ENCODE assay signal across 13 cellular contexts in genomic region chr15:43239732-43240491, GRCh38. TPM values are rescaled to one million over a fixed set of nuclear protein-coding genes. Genes with fewer than 3 reads are reported as not detected.
DNase-seq lines count a peak whose midpoint lies in the region; ATAC-seq and TF ChIP-seq lines count a peak whose summit lies in the region.
"Had no signal": no experiment of that assay in that cellular context is flagged by ENCODE, and none has a peak within 500 bp of the region (broad histone marks: within the 10 kb centered on the region; RNA-seq: fewer than 3 reads in every experiment).

No MANE protein-coding gene starts in this region.

- no peaks in the 10 kb centered on the region for H3K36me3 ChIP-seq in BLaER1 treated with 17β-estradiol and CSF1 and Interleukin-3, amounts not matched to agents 10 nM and 100 nM
- no peaks in the 10 kb centered on the region for H3K36me3 ChIP-seq in hepatocyte (replicated peaks; ENCODE audit: insufficient read depth, low read depth)
- H3K36me3 ChIP-seq: sigmoid colon had no signal

- WGBS in hepatocyte (ENCODE audit: low lambda C conversion rate, missing lambda C conversion rate): 77% methylated on average over 7 of the region's 7 CpGs

- H3K27ac Mint-ChIP-seq in CD4-positive, alpha-beta T cell: no peak overlapping the region

- H3K36me3 Mint-ChIP-seq in CD4-positive, alpha-beta T cell (ENCODE audit: low read depth): no peaks in the 10 kb centered on the region

- no peaks in the 10 kb centered on the region for H3K9me2 ChIP-seq in hepatocyte (replicated peaks; ENCODE audit: insufficient read depth)

- intact Hi-C loops in CD4-positive, alpha-beta T cell (cut with DNase I, micrococcal nuclease): no loop called here

- H3K4me3 ChIP-seq in BLaER1 treated with 17β-estradiol and CSF1 and Interleukin-3, amounts not matched to agents 10 nM and 100 nM: peak overlapping the region in 1 of 10 experiments; percentile 9; a peak in 1 of 20 replicates
- no peak overlapping the region for H3K4me3 ChIP-seq in hepatocyte
- H3K4me3 ChIP-seq: sigmoid colon had no signal

- no peak overlapping the region for H2AFZ ChIP-seq in hepatocyte

- H3K27ac ChIP-seq in BLaER1 treated with 17β-estradiol and CSF1 and Interleukin-3, amounts not matched to agents 10 nM and 100 nM: peak overlapping the region in 3 of 11 experiments; percentile 9 to 22 (median 14); a peak in 3 of 22 replicates
- no peak overlapping the region for H3K27ac ChIP-seq in hepatocyte
- no peak overlapping the region for H3K27ac ChIP-seq in CD4-positive, alpha-beta T cell (ENCODE audit: low read depth, low read length)

- H3K4me3 Mint-ChIP-seq in CD4-positive, alpha-beta T cell: no peak overlapping the region

- H3K79me2 ChIP-seq in hepatocyte: no peaks in the 10 kb centered on the region

- ATAC-seq in GM21447 (IDR thresholded peaks at IDR 0.05; ENCODE audit: unreplicated experiment): peak; percentile 67
- ATAC-seq in CD4-positive, alpha-beta T cell (ENCODE audit: poor library complexity): no peak
- ATAC-seq: Right ventricle myocardium inferior had no signal

- H3K9ac ChIP-seq in BLaER1 treated with 17β-estradiol and CSF1 and Interleukin-3, amounts not matched to agents 10 nM and 100 nM: 0 out of 22 replicates have a peak overlapping the region, but pooled peaks of 1 of the 11 experiments have one; percentile 37

- peak overlapping the region; percentile 60 to 90 (median 76) for H3K4me2 ChIP-seq in BLaER1 treated with 17β-estradiol and CSF1 and Interleukin-3, amounts not matched to agents 10 nM and 100 nM
- H3K4me2 ChIP-seq in hepatocyte: no peak overlapping the region

- peaks cover 40 to 55% (median 53%) of the 10 kb centered on the region in 10 experiments for H3K4me1 ChIP-seq in BLaER1 treated with 17β-estradiol and CSF1 and Interleukin-3, amounts not matched to agents 10 nM and 100 nM
- H3K4me1 ChIP-seq in hepatocyte (ENCODE audit: insufficient read depth): no peaks in the 10 kb centered on the region
- H3K4me1 ChIP-seq: sigmoid colon had no signal

- CTCF ChIA-PET in CD4-positive, alpha-beta T cell (lab: Charles Lee): no interaction called here

- TF ChIP-seq CTCF in hepatocyte (IDR thresholded peaks at IDR 0.05; ENCODE audit: poor library complexity): no peak
- no peak for TF ChIP-seq CTCF in CD4-positive, alpha-beta T cell (IDR thresholded peaks at IDR 0.05)

- H3K9me3 ChIP-seq in BLaER1 treated with 17β-estradiol and CSF1 and Interleukin-3, amounts not matched to agents 10 nM and 100 nM (replicated peaks in 1 of 11): no peaks in the 10 kb centered on the region
- H3K9me3 ChIP-seq in hepatocyte (ENCODE audit: low read depth): no peaks in the 10 kb centered on the region
- no peaks in the 10 kb centered on the region for H3K9me3 ChIP-seq in CD4-positive, alpha-beta T cell (ENCODE audit: control insufficient read depth, low read length)
- H3K9me3 ChIP-seq: sigmoid colon had no signal

- H3K27me3 Mint-ChIP-seq in CD4-positive, alpha-beta T cell: peaks cover 20% of the 10 kb centered on the region

- no peaks in the 10 kb centered on the region for H3K9me3 Mint-ChIP-seq in CD4-positive, alpha-beta T cell

- H3K27me3 ChIP-seq in BLaER1 treated with 17β-estradiol and CSF1 and Interleukin-3, amounts not matched to agents 10 nM and 100 nM: peaks cover 0 to 93% (median 0%) of the 10 kb centered on the region in 11 experiments; a peak in 8 of 22 replicates
- H3K27me3 ChIP-seq in hepatocyte: no peaks in the 10 kb centered on the region
- no peaks in the 10 kb centered on the region for H3K27me3 ChIP-seq in CD4-positive, alpha-beta T cell (ENCODE audit: control insufficient read depth, insufficient read depth, low read length)

- peaks cover 0 to 51% (median 0%) of the 10 kb centered on the region in 11 experiments; a peak in 5 of 22 replicates for H4K20me1 ChIP-seq in BLaER1 treated with 17β-estradiol and CSF1 and Interleukin-3, amounts not matched to agents 10 nM and 100 nM
- H4K20me1 ChIP-seq in hepatocyte (ENCODE audit: insufficient read depth, poor library complexity, severe bottlenecking): no peaks in the 10 kb centered on the region

- POLR2A ChIA-PET in CD4-positive, alpha-beta T cell (lab: Charles Lee): no interaction called here

- DNase-seq in SIG-M5 (lab: John Stamatoyannopoulos, UW) (peak; percentile 69), dermis blood vessel endothelial cell (peak; percentile 41), hepatocyte (ENCODE audit: low spot score) (no peak), retina (no peak), NCI-H1436 (lab: John Stamatoyannopoulos, UW) (no peak)
- no peak for DNase-seq in CD4-positive, alpha-beta T cell
- DNase-seq: anterior cingulate cortex, NCI-H2171, sigmoid colon had no signal

- no peaks in the 10 kb centered on the region for H3K4me1 Mint-ChIP-seq in CD4-positive, alpha-beta T cell (ENCODE audit: low read depth)

RNA-seq across cellular contexts. Expression of gene EPB42, which starts 19.1 kb away (rescaled TPM):
- not detected in 2 replicates for total RNA-seq in dermis blood vessel endothelial cell
- 0.24 and 1.00 TPM in 2 replicates for total RNA-seq in hepatocyte
- polyA plus RNA-seq in hepatocyte: 0.47 and 0.57 TPM in 2 replicates
- total RNA-seq in CD4-positive, alpha-beta T cell: not detected
- total RNA-seq: endothelial cell of umbilical vein, sigmoid colon had no signal
- polyA plus RNA-seq: endothelial cell of umbilical vein had no signal

RNA-seq across cellular contexts. Expression of gene TGM5, which starts 26.8 kb away (rescaled TPM):
- total RNA-seq in dermis blood vessel endothelial cell: not detected in 2 replicates
- not detected in 2 replicates for total RNA-seq in hepatocyte
- polyA plus RNA-seq in hepatocyte: not detected in 2 replicates
- total RNA-seq in CD4-positive, alpha-beta T cell: not detected
- total RNA-seq: endothelial cell of umbilical vein, Right ventricle myocardium inferior had no signal
- polyA plus RNA-seq: endothelial cell of umbilical vein, sigmoid colon had no signal

RNA-seq across cellular contexts. Expression of gene CCNDBP1, which starts 54.7 kb away (rescaled TPM):
- total RNA-seq in dermis blood vessel endothelial cell (151 and 157 TPM in 2 replicates), hepatocyte (56.7 and 60.3 TPM in 2 replicates)
- polyA plus RNA-seq in hepatocyte: 53.2 and 53.5 TPM in 2 replicates
- total RNA-seq in CD4-positive, alpha-beta T cell: 100 to 1,000 TPM in 1 of 2 experiments, 10 to 100 TPM in 1; 92.3 to 103 TPM

Comparison
In these comparisons a context has a peak if more than half of its experiments do, and no peak if none do; other contexts are left out.
1. DNase-seq: peak in SIG-M5 (single experiment) and dermis blood vessel endothelial cell (single experiment); none in hepatocyte (single experiment), retina (single experiment), CD4-positive, alpha-beta T cell (0 of 10) and NCI-H1436 (single experiment).